Comparison of ENCODE assay signal across 8 cellular contexts in the genomic region with DNA sequence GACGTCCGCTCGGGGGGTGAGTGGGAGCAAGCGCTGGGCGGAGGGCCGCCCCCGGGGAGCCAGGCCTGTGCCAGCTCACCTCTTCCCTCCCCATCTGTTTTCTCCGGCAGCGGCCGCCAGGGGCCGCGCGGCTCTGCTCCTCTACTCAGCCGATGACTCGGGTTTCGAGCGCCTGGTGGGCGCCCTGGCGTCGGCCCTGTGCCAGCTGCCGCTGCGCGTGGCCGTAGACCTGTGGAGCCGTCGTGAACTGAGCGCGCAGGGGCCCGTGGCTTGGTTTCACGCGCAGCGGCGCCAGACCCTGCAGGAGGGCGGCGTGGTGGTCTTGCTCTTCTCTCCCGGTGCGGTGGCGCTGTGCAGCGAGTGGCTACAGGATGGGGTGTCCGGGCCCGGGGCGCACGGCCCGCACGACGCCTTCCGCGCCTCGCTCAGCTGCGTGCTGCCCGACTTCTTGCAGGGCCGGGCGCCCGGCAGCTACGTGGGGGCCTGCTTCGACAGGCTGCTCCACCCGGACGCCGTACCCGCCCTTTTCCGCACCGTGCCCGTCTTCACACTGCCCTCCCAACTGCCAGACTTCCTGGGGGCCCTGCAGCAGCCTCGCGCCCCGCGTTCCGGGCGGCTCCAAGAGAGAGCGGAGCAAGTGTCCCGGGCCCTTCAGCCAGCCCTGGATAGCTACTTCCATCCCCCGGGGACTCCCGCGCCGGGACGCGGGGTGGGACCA. TPM values are rescaled to one million over a fixed set of nuclear protein-coding genes. Genes with fewer than 3 reads are reported as not detected.
DNase-seq lines count a peak whose midpoint lies in the region; ATAC-seq, FAIRE-seq and TF ChIP-seq lines count a peak whose summit lies in the region.

No MANE protein-coding gene starts in this region.

- peaks cover 21% of the 10 kb centered on the region for H3K4me1 Mint-ChIP-seq in nephron progenitor cell

- no peak for FAIRE-seq in HTR-8/SVneo (lab: Jason Lieb, UNC)

- no peaks in the 10 kb centered on the region for H3K9me2 ChIP-seq in PC-3 (replicated peaks; ENCODE audit: low read length)

- ATAC-seq in GM21360 (IDR thresholded peaks at IDR 0.05; ENCODE audit: unreplicated experiment) (peak; percentile 68), PC-3 (peak; percentile 71)
- peak; percentile 88 for ATAC-seq in stimulated activated naive CD8-positive, alpha-beta T cell treated with anti-CD3 and anti-CD28 coated beads, Interleukin-15, Interleukin-2, amounts not matched to agents 100 U/mL and 50 U/mL, for 24 hours

- CTCF ChIA-PET in PC-3 (lab: Charles Lee), result interaction anchor here (0.5 to 2.0 kb wide), 12 partner anchors 10 to 344 kb away, joined by 3 to 24 read pairs (median 4); no protein-coding TSS in a partner anchor

- H4K20me1 ChIP-seq in PC-3 (ENCODE audit: low read length) (no peaks in the 10 kb centered on the region), fibroblast of lung (ENCODE audit: control insufficient read depth, extremely low read depth, insufficient read depth, low read length) (no peaks in the 10 kb centered on the region)

- H3K4me3 ChIP-seq in PC-3 (ENCODE audit: low read length) (peak overlapping the region; percentile 72), fibroblast of lung (replicated peaks in 1 of 4; ENCODE audit: control extremely low read depth in 1 of 4, insufficient read depth in 1 of 4, low read depth in 3 of 4, low read length in 4 of 4) (peak overlapping the region; percentile 44 to 72 (median 66))

- no peaks in the 10 kb centered on the region for H3K27me3 ChIP-seq in PC-3 (ENCODE audit: low read length)
- H3K27me3 ChIP-seq in fibroblast of lung (ENCODE audit: control insufficient read depth, insufficient read depth, low read length), result no peaks in the 10 kb centered on the region

- H3K36me3 ChIP-seq in PC-3 (ENCODE audit: low read depth, low read length), result peaks cover 17% of the 10 kb centered on the region
- H3K36me3 ChIP-seq in fibroblast of lung (ENCODE audit: control insufficient read depth, insufficient read depth, low read length), result peaks cover 2% of the 10 kb centered on the region

- peak; percentile 70 for DNase-seq in DMS 273 treated with DMSO at 0.1 percent for 48 hours (lab: John Stamatoyannopoulos, UW)
- DNase-seq in HTR-8/SVneo (ENCODE audit: insufficient read length, low spot score), result peak; percentile 58
- peak; percentile 84 for DNase-seq in PC-3
- DNase-seq in activated T-cell treated with anti-CD3 and anti-CD28 coated beads, Interleukin-2, amount 50 U/mL, for 48 hours, result peak; percentile 92 to 94
- DNase-seq in fibroblast of lung (ENCODE audit: low read depth in 2 of 2), result peak; percentile 69 to 85
- DNase-seq in nephron progenitor cell, result peak; percentile 79
- peak; percentile 92 for DNase-seq in stimulated activated naive CD8-positive, alpha-beta T cell treated with anti-CD3 and anti-CD28 coated beads, Interleukin-15, Interleukin-2, amounts not matched to agents 100 U/mL and 50 U/mL, for 24 hours

- H3K79me2 ChIP-seq in PC-3 (ENCODE audit: low read length) (peaks cover 19% of the 10 kb centered on the region), fibroblast of lung (ENCODE audit: control insufficient read depth, insufficient read depth, low read length) (no peaks in the 10 kb centered on the region)

- H3K27ac Mint-ChIP-seq in nephron progenitor cell, result no peak overlapping the region

- peaks cover 21% of the 10 kb centered on the region for H3K27me3 Mint-ChIP-seq in nephron progenitor cell (ENCODE audit: low read depth, poor library complexity)

- H3K9me3 ChIP-seq in PC-3 (ENCODE audit: low read length) (no peaks in the 10 kb centered on the region), fibroblast of lung (ENCODE audit: control insufficient read depth, insufficient read depth, low read depth, low read length) (no peaks in the 10 kb centered on the region)

- TF ChIP-seq CTCF in PC-3 (conservative IDR thresholded peaks at IDR 0.05; ENCODE audit: low read depth, low read length) (peak; percentile 84), fibroblast of lung (conservative IDR thresholded peaks at IDR 0.05 in 1 of 2, IDR thresholded peaks at IDR 0.05 in 1 of 2; ENCODE audit: low read depth in 1 of 2, low read length in 2 of 2) (peak; percentile 70 to 79), nephron progenitor cell (IDR thresholded peaks at IDR 0.05) (peak; percentile 58)

- H2AFZ ChIP-seq in PC-3 (ENCODE audit: low read length) (peak overlapping the region; percentile 67), fibroblast of lung (ENCODE audit: low read length) (peak overlapping the region; percentile 56)

- H3K4me3 Mint-ChIP-seq in nephron progenitor cell, result peak overlapping the region; percentile 98

- peaks cover 16% of the 10 kb centered on the region for H3K36me3 Mint-ChIP-seq in nephron progenitor cell (ENCODE audit: low read depth)

- peak overlapping the region; percentile 81 for H3K9ac ChIP-seq in PC-3 (ENCODE audit: low read length)
- H3K9ac ChIP-seq in fibroblast of lung (ENCODE audit: insufficient read depth, low read length), result peak overlapping the region; percentile 44

- peaks cover 33% of the 10 kb centered on the region for H3K4me1 ChIP-seq in PC-3 (ENCODE audit: insufficient read depth, low read length)
- H3K4me1 ChIP-seq in fibroblast of lung (ENCODE audit: control insufficient read depth, extremely low read depth, insufficient read depth, low read length), result peaks cover 5% of the 10 kb centered on the region

- BruUV-seq in PC-3 (replicated peaks; lab: Mats Ljungman, UMichigan), result TSS peak; percentile 57

- POLR2A ChIA-PET in PC-3 (lab: Charles Lee; ENCODE audit: unreplicated experiment), result interaction anchor here (0.6 to 1.9 kb wide), 5 partner anchors 13 to 113 kb away, joined by 4 to 25 read pairs (median 5); partner anchors contain the start of gene IL17RC

- H3K4me2 ChIP-seq in PC-3 (ENCODE audit: low read length) (peak overlapping the region; percentile 91), fibroblast of lung (ENCODE audit: extremely low read depth, insufficient read depth, low read length) (peak overlapping the region; percentile 82)

- H3F3A ChIP-seq in PC-3 (ENCODE audit: low read length, unreplicated experiment), result no peaks in the 10 kb centered on the region

- peak overlapping the region; percentile 84 for H3K27ac ChIP-seq in PC-3 (ENCODE audit: low read length)
- peak overlapping the region; percentile 84 for H3K27ac ChIP-seq in fibroblast of lung (ENCODE audit: insufficient read depth, low read length)

- H3K9me3 Mint-ChIP-seq in nephron progenitor cell, result no peaks in the 10 kb centered on the region

- intact Hi-C loops in PC-3 (cut with micrococcal nuclease), result loop anchor here (1.0 to 5.0 kb wide), 4 partner anchors 17 to 216 kb away; partner anchors contain the start of gene RPUSD3

RNA-seq across cellular contexts. Expression of gene CRELD1, which starts 0.6 kb away (rescaled TPM):
- total RNA-seq in PC-3 (2014; rRNA removed) (22.0 and 28.3 TPM in 2 replicates), fibroblast of lung (15.7 and 50.2 TPM in 2 replicates)
- polyA plus RNA-seq in fibroblast of lung, result 23.8 and 24.2 TPM in 2 replicates
- polyA plus RNA-seq in fibroblast of lung (2012), result 16.4 and 20.3 TPM in 2 replicates
- polyA minus RNA-seq in fibroblast of lung (ENCODE audit: low replicate concordance), result 27.8 and 36.3 TPM in 2 replicates

RNA-seq across cellular contexts. Expression of gene IL17RC, which starts 16.1 kb away (rescaled TPM):
- total RNA-seq in PC-3 (2014; rRNA removed) (116 and 138 TPM in 2 replicates), fibroblast of lung (17.5 and 21.3 TPM in 2 replicates)
- 14.5 and 17.1 TPM in 2 replicates for polyA plus RNA-seq in fibroblast of lung
- 20.7 and 21.2 TPM in 2 replicates for polyA plus RNA-seq in fibroblast of lung (2012)
- 46.9 and 57.3 TPM in 2 replicates for polyA minus RNA-seq in fibroblast of lung (ENCODE audit: low replicate concordance)

RNA-seq across cellular contexts. Expression of gene PRRT3, which starts 19.2 kb away (rescaled TPM):
- total RNA-seq in PC-3 (2014; rRNA removed) (4.4 and 5.0 TPM in 2 replicates), fibroblast of lung (1.5 and 3.8 TPM in 2 replicates)
- 3.1 and 4.5 TPM in 2 replicates for polyA plus RNA-seq in fibroblast of lung
- 3.6 and 5.4 TPM in 2 replicates for polyA plus RNA-seq in fibroblast of lung (2012)
- 12.7 and 14.5 TPM in 2 replicates for polyA minus RNA-seq in fibroblast of lung (ENCODE audit: low replicate concordance)

RNA-seq across cellular contexts. Expression of gene IL17RE, which starts 30.4 kb away (rescaled TPM):
- 4.0 and 4.7 TPM in 2 replicates for total RNA-seq in PC-3 (2014; rRNA removed)
- 0.26 and 0.99 TPM in 2 replicates for total RNA-seq in fibroblast of lung
- polyA plus RNA-seq in fibroblast of lung, result 1.9 and 2.6 TPM in 2 replicates
- polyA plus RNA-seq in fibroblast of lung (2012), result 2.0 and 3.1 TPM in 2 replicates
- 7.4 and 11.1 TPM in 2 replicates for polyA minus RNA-seq in fibroblast of lung (ENCODE audit: low replicate concordance)

RNA-seq across cellular contexts. Expression of gene JAGN1, which starts 42.6 kb away (rescaled TPM):
- total RNA-seq in PC-3 (2014; rRNA removed) (32.5 and 34.1 TPM in 2 replicates), fibroblast of lung (30.6 and 33.9 TPM in 2 replicates)
- 36.6 and 44.9 TPM in 2 replicates for polyA plus RNA-seq in fibroblast of lung
- 26.0 and 35.1 TPM in 2 replicates for polyA plus RNA-seq in fibroblast of lung (2012)
- 31.1 and 42.0 TPM in 2 replicates for polyA minus RNA-seq in fibroblast of lung (ENCODE audit: low replicate concordance)

Comparison
In these comparisons a context has a peak if more than half of its experiments do, and no peak if none do; other contexts are left out.
1. Peak in every context shown above with its lines: DNase-seq, ATAC-seq, H3K4me3 ChIP-seq and H3K27ac ChIP-seq.